In genomic region chr6:73640179-73640750, GRCh38 we compare ENCODE assay signal across 21 cellular contexts. TPM values are rescaled to one million over a fixed set of nuclear protein-coding genes. Genes with fewer than 3 reads are reported as not detected.
A peak's percentile ranks its signal among the peaks of the same experiment; 100 is the strongest.
DNase-seq lines count a peak whose midpoint lies in the region; ATAC-seq and TF ChIP-seq lines count a peak whose summit lies in the region.
"Had no signal": no experiment of that assay in that cellular context is flagged by ENCODE, and none has a peak within 500 bp of the region (broad histone marks: within the 10 kb centered on the region; RNA-seq: fewer than 3 reads in every experiment).

No MANE protein-coding gene starts in this region.

- H3K36me3 ChIP-seq in thyroid gland, result peaks cover 0 to 5% of the 10 kb centered on the region in 2 donors
- peaks cover 9% of the 10 kb centered on the region for H3K36me3 ChIP-seq in brain microvascular endothelial cell (replicated peaks)

- DNase-seq in ELR (ENCODE audit: low read depth) (peak; percentile 43), M059J (ENCODE audit: low read depth) (peak; percentile 42), astrocyte of the hippocampus (ENCODE audit: low read depth, low spot score) (peak; percentile 28), thyroid gland (no peak), brain microvascular endothelial cell (no peak)
- DNase-seq in activated CD4-positive, CD25-positive, alpha-beta regulatory T cell (lab: John Stamatoyannopoulos, UW), result no peak
- DNase-seq: CD4-positive, alpha-beta memory T cell; H7; Karpas-422; MM.1S; NCI-H1092 treated with DMSO at 0.1 percent for 48 hours; NCI-H2081; NCI-H2171 treated with DMSO at 0.1 percent for 48 hours; NCI-H446 treated with DMSO at 0.1 percent for 48 hours; NCI-H69; NK-92 treated with Interleukin-12 subunit alpha and Interleukin-12 subunit beta, amount 100 ng/mL, for 24 hours; SHP77 had no signal

- WGBS in thyroid gland, 2 donors, result 93 to 96% methylated on average over 1 of the region's 1 CpG

- no peak for TF ChIP-seq POLR2A in thyroid gland (IDR thresholded peaks at IDR 0.05)

- intact Hi-C loops in thyroid gland (cut with DNase I), result no loop called here

- ATAC-seq in HG03342 (IDR thresholded peaks at IDR 0.05; ENCODE audit: unreplicated experiment), result no peak

- H3K4me1 ChIP-seq in thyroid gland, result peaks cover 45 to 53% of the 10 kb centered on the region in 2 donors
- H3K4me1 ChIP-seq: BLaER1 had no signal

- no peak for TF ChIP-seq CTCF in thyroid gland (IDR thresholded peaks at IDR 0.05)
- TF ChIP-seq CTCF in brain microvascular endothelial cell (IDR thresholded peaks at IDR 0.05; ENCODE audit: low read depth, low read length, missing control alignments), result no peak

- in situ Hi-C loops in brain microvascular endothelial cell (cut with HindIII; ENCODE audit: low pct_ligation_motif_present, low sequenced_read_pairs), result no loop called here

- peak overlapping the region in 2 of 3 donors; percentile 2 to 47 for H3K27ac ChIP-seq in thyroid gland
- no peak overlapping the region for H3K27ac ChIP-seq in brain microvascular endothelial cell
- H3K27ac ChIP-seq: BLaER1, HL-60, SK-N-MC had no signal

- H3K27me3 ChIP-seq in thyroid gland (no peaks in the 10 kb centered on the region), brain microvascular endothelial cell (replicated peaks) (no peaks in the 10 kb centered on the region)
- H3K27me3 ChIP-seq: BLaER1 had no signal

- H3K9me3 ChIP-seq in thyroid gland, result no peaks in the 10 kb centered on the region
- H3K9me3 ChIP-seq: BLaER1 had no signal

- H3K4me3 ChIP-seq in thyroid gland (replicated peaks in 1 of 3) (no peak overlapping the region), brain microvascular endothelial cell (ENCODE audit: low read depth, low read length) (no peak overlapping the region)
- H3K4me3 ChIP-seq: BLaER1, SK-N-MC had no signal

RNA-seq across cellular contexts. Expression of gene SLC17A5, which starts 13.5 kb away (rescaled TPM):
- 13.2 and 16.4 TPM in 2 replicates for total RNA-seq in M059J (2014; rRNA removed; shearing (Covaris generic))
- 100 to 1,000 TPM in 3 of 4 donors, 10 to 100 TPM in 1; 96.3 to 184 (median 159) TPM for total RNA-seq in thyroid gland

RNA-seq across cellular contexts. Expression of gene CD109, which starts 55.7 kb away (rescaled TPM):
- 24.0 and 39.3 TPM in 2 replicates for total RNA-seq in M059J (2014; rRNA removed; shearing (Covaris generic))
- total RNA-seq in thyroid gland, result 1 to 10 TPM; 2.2 to 6.2 (median 4.3) TPM

Comparison
In these comparisons a context has a peak if more than half of its experiments do, and no peak if none do; other contexts are left out.
1. DNase-seq: peak in ELR (single experiment), M059J (single experiment) and astrocyte of the hippocampus (single experiment); none in thyroid gland (0 of 2), activated CD4-positive, CD25-positive, alpha-beta regulatory T cell (0 of 4) and brain microvascular endothelial cell (single experiment).